20 cellular contexts compared by ENCODE assay signal in the genomic region with DNA sequence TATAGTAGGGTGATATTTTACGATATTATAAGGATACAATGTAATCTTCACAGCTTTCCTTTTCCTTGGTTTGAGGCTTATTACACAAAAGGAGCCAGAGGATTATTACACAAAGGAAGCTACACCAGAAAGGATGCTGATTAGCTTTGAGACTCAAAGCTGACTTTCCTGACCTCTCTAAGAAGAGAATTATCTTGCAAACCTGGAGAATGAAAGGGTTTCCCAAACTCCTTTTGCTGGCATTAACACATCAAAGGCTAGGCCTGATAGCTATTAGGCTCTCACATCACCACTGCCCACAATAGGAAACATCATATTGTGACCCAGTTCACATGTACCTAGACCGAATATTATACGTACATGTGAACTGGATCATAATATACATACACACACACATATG.
"Had no signal": no experiment of that assay in that cellular context is flagged by ENCODE, and none has a peak within 500 bp of the region (broad histone marks: within the 10 kb centered on the region; RNA-seq: fewer than 3 reads in every experiment).

No MANE protein-coding gene starts in this region.

- H3K9me3 Mint-ChIP-seq: activated CD4-positive, alpha-beta memory T cell treated with anti-CD3 and anti-CD28 coated beads for 36 hours; stimulated activated memory B cell treated with anti-CD40 and anti-IgM and Interleukin-4, amounts not matched to agents 10 μg/mL and 1 μg/mL and 100 μg/mL, for 72 hours had no signal

- H3K4me3 ChIP-seq: mucosa of descending colon, sigmoid colon, smooth muscle cell, stomach, suprapubic skin, tibial nerve had no signal

- H3K9me3 ChIP-seq: mucosa of descending colon, suprapubic skin had no signal

- H3K36me3 Mint-ChIP-seq: activated CD4-positive, alpha-beta memory T cell treated with anti-CD3 and anti-CD28 coated beads for 36 hours; stimulated activated memory B cell treated with anti-CD40 and anti-IgM and Interleukin-4, amounts not matched to agents 10 μg/mL and 1 μg/mL and 100 μg/mL, for 72 hours had no signal

- DNase-seq: activated CD4-positive, alpha-beta memory T cell treated with anti-CD3 and anti-CD28 coated beads for 36 hours; activated CD4-positive, alpha-beta T cell treated with anti-CD3 and anti-CD28 coated beads for 48 hours; activated effector memory CD4-positive, alpha-beta T cell treated with anti-CD3 and anti-CD28 coated beads, Interleukin-2, amount 50 U/mL, for 16 hours; activated naive CD4-positive, alpha-beta T cell treated with anti-CD3 and anti-CD28 coated beads, Interleukin-2, amount 50 U/mL, for 16 hours; activated naive CD8-positive, alpha-beta T cell treated with anti-CD3 and anti-CD28 coated beads, Interleukin-2, amount 50 U/mL, for 24 hours; activated T-cell treated with anti-CD3 and anti-CD28 coated beads for 4 hours; effector CD4-positive, alpha-beta T cell; islet precursor cell; left cardiac atrium; mucosa of descending colon; nephron progenitor cell; retina; sigmoid colon; stimulated activated CD4-positive, alpha-beta T cell treated with anti-CD3 and anti-CD28 coated beads, Interleukin-15, amount 100 ng/mL, for 24 hours; stomach had no signal

- H3K4me1 ChIP-seq: sigmoid colon, stomach, suprapubic skin, tibial nerve had no signal

- H3K27ac Mint-ChIP-seq: activated CD4-positive, alpha-beta memory T cell treated with anti-CD3 and anti-CD28 coated beads for 36 hours; activated naive CD8-positive, alpha-beta T cell treated with anti-CD3 and anti-CD28 coated beads, Interleukin-2, amount 50 U/mL, for 24 hours; nephron progenitor cell; stimulated activated memory B cell treated with anti-CD40 and anti-IgM and Interleukin-4, amounts not matched to agents 10 μg/mL and 1 μg/mL and 100 μg/mL, for 72 hours had no signal

- H3K27me3 Mint-ChIP-seq: activated CD4-positive, alpha-beta memory T cell treated with anti-CD3 and anti-CD28 coated beads for 36 hours; activated naive CD8-positive, alpha-beta T cell treated with anti-CD3 and anti-CD28 coated beads, Interleukin-2, amount 50 U/mL, for 24 hours; stimulated activated memory B cell treated with anti-CD40 and anti-IgM and Interleukin-4, amounts not matched to agents 10 μg/mL and 1 μg/mL and 100 μg/mL, for 72 hours had no signal

- H3K4me1 Mint-ChIP-seq: activated naive CD8-positive, alpha-beta T cell treated with anti-CD3 and anti-CD28 coated beads, Interleukin-2, amount 50 U/mL, for 24 hours; nephron progenitor cell had no signal

- H3K4me2 ChIP-seq: smooth muscle cell had no signal

- ATAC-seq: activated naive CD8-positive, alpha-beta T cell treated with anti-CD3 and anti-CD28 coated beads, Interleukin-2, amount 50 U/mL, for 24 hours; left cardiac atrium; mucosa of descending colon; stimulated activated memory B cell treated with anti-CD40 and anti-IgM and Interleukin-4, amounts not matched to agents 10 μg/mL and 1 μg/mL and 100 μg/mL, for 72 hours had no signal

- H3K27ac ChIP-seq: sigmoid colon, stomach, suprapubic skin, tibial nerve had no signal

- H3K27me3 ChIP-seq: sigmoid colon, stomach, suprapubic skin, tibial nerve had no signal

- H3K4me3 Mint-ChIP-seq: activated CD4-positive, alpha-beta memory T cell treated with anti-CD3 and anti-CD28 coated beads for 36 hours; activated naive CD8-positive, alpha-beta T cell treated with anti-CD3 and anti-CD28 coated beads, Interleukin-2, amount 50 U/mL, for 24 hours; nephron progenitor cell; stimulated activated memory B cell treated with anti-CD40 and anti-IgM and Interleukin-4, amounts not matched to agents 10 μg/mL and 1 μg/mL and 100 μg/mL, for 72 hours; T-helper 1 cell treated with Interleukin-12 subunit alpha and Interleukin-12 subunit beta and Interleukin-4 antibody, amounts not matched to agents 30 μg/mL and 1 μg/mL, for 36 hours had no signal

- H3K36me3 ChIP-seq: sigmoid colon, stomach, suprapubic skin, tibial nerve had no signal
